Comparison of ENCODE assay signal across 8 cellular contexts in genomic region chr6:131807321-131807643, GRCh38. TPM values are rescaled to one million over a fixed set of nuclear protein-coding genes. Genes with fewer than 3 reads are reported as not detected.
DNase-seq lines count a peak whose midpoint lies in the region; ATAC-seq and TF ChIP-seq lines count a peak whose summit lies in the region.

No MANE protein-coding gene starts in this region.

- H3K36me3 Mint-ChIP-seq in CD4-positive, CD25-positive, alpha-beta regulatory T cell: no peaks in the 10 kb centered on the region
- H3K36me3 Mint-ChIP-seq in effector memory CD8-positive, alpha-beta T cell (ENCODE audit: insufficient read depth): no peaks in the 10 kb centered on the region
- H3K36me3 Mint-ChIP-seq in neural progenitor cell: no peaks in the 10 kb centered on the region

- H3K27ac ChIP-seq in CD4-positive, CD25-positive, alpha-beta regulatory T cell (ENCODE audit: insufficient read depth, low read length, poor library complexity, severe bottlenecking): no peak overlapping the region
- no peak overlapping the region for H3K27ac ChIP-seq in neural progenitor cell

- peaks cover 0 to 2% (median 0%) of the 10 kb centered on the region in 7 donors for H3K9me3 Mint-ChIP-seq in CD4-positive, CD25-positive, alpha-beta regulatory T cell
- no peaks in the 10 kb centered on the region for H3K9me3 Mint-ChIP-seq in effector memory CD8-positive, alpha-beta T cell
- peaks cover 4% of the 10 kb centered on the region for H3K9me3 Mint-ChIP-seq in neural progenitor cell

- no peaks in the 10 kb centered on the region for H3K79me2 ChIP-seq in neural progenitor cell (ENCODE audit: low read depth)

- H3K4me1 ChIP-seq in CD4-positive, CD25-positive, alpha-beta regulatory T cell (ENCODE audit: control insufficient read depth, insufficient read depth, low read length, poor library complexity, severe bottlenecking): peaks cover 7% of the 10 kb centered on the region
- peaks cover 11% of the 10 kb centered on the region for H3K4me1 ChIP-seq in neural progenitor cell

- ATAC-seq in CD4-positive, CD25-positive, alpha-beta regulatory T cell (ENCODE audit: low read depth in 2 of 2): no peak
- ATAC-seq in effector memory CD8-positive, alpha-beta T cell (replicated peaks): no peak
- ATAC-seq in HG03460 (IDR thresholded peaks at IDR 0.05; ENCODE audit: unreplicated experiment): no peak

- peaks cover 46% of the 10 kb centered on the region for H3K27me3 Mint-ChIP-seq in CD4-positive, CD25-positive, alpha-beta regulatory T cell
- H3K27me3 Mint-ChIP-seq in effector memory CD8-positive, alpha-beta T cell: no peaks in the 10 kb centered on the region
- H3K27me3 Mint-ChIP-seq in neural progenitor cell (ENCODE audit: insufficient read depth, low read depth): peaks cover 11% of the 10 kb centered on the region

- H3K4me2 ChIP-seq in neural progenitor cell: peak overlapping the region; percentile 78

- peaks cover 0 to 22% (median 13%) of the 10 kb centered on the region in 4 donors for H3K4me1 Mint-ChIP-seq in CD4-positive, CD25-positive, alpha-beta regulatory T cell
- H3K4me1 Mint-ChIP-seq in effector memory CD8-positive, alpha-beta T cell (ENCODE audit: low read depth in 2 of 2): peaks cover 21 to 26% of the 10 kb centered on the region in 2 donors
- H3K4me1 Mint-ChIP-seq in neural progenitor cell: peaks cover 11% of the 10 kb centered on the region

- peak overlapping the region; percentile 60 for H3K9ac ChIP-seq in neural progenitor cell

- peak overlapping the region in 1 of 3 donors; percentile 16 for H3K27ac Mint-ChIP-seq in CD4-positive, CD25-positive, alpha-beta regulatory T cell
- H3K27ac Mint-ChIP-seq in effector memory CD8-positive, alpha-beta T cell: peak overlapping the region in 1 of 2 donors; percentile 75
- no peak overlapping the region for H3K27ac Mint-ChIP-seq in neural progenitor cell

- no peaks in the 10 kb centered on the region for H3K36me3 ChIP-seq in CD4-positive, CD25-positive, alpha-beta regulatory T cell (ENCODE audit: control insufficient read depth, insufficient read depth, low read length)
- H3K36me3 ChIP-seq in MG63 (no peaks in the 10 kb centered on the region), neural progenitor cell (no peaks in the 10 kb centered on the region)

- H4K20me1 ChIP-seq in neural progenitor cell (ENCODE audit: low read depth): no peaks in the 10 kb centered on the region

- no peaks in the 10 kb centered on the region for H3K9me3 ChIP-seq in CD4-positive, CD25-positive, alpha-beta regulatory T cell (ENCODE audit: control insufficient read depth in 2 of 2, low read length in 2 of 2)
- H3K9me3 ChIP-seq in MG63: no peaks in the 10 kb centered on the region
- no peaks in the 10 kb centered on the region for H3K9me3 ChIP-seq in neural progenitor cell (ENCODE audit: low read depth)

- no peak for TF ChIP-seq CTCF in neural progenitor cell (IDR thresholded peaks at IDR 0.05)

- peak overlapping the region; percentile 32 for H3K4me3 ChIP-seq in CD4-positive, CD25-positive, alpha-beta regulatory T cell (ENCODE audit: low read depth, low read length)
- H3K4me3 ChIP-seq in MG63 (peak overlapping the region; percentile 62), neural progenitor cell (peak overlapping the region; percentile 91)

- peak overlapping the region; percentile 39 to 89 (median 72) for H3K4me3 Mint-ChIP-seq in CD4-positive, CD25-positive, alpha-beta regulatory T cell
- peak overlapping the region; percentile 89 to 91 for H3K4me3 Mint-ChIP-seq in effector memory CD8-positive, alpha-beta T cell
- H3K4me3 Mint-ChIP-seq in neural progenitor cell: peak overlapping the region; percentile 93

- H2AFZ ChIP-seq in neural progenitor cell (replicated peaks): peak overlapping the region; percentile 99

- peaks cover 18% of the 10 kb centered on the region for H3K27me3 ChIP-seq in CD4-positive, CD25-positive, alpha-beta regulatory T cell (ENCODE audit: control insufficient read depth, insufficient read depth, low read length)
- no peaks in the 10 kb centered on the region for H3K27me3 ChIP-seq in MG63
- peaks cover 31% of the 10 kb centered on the region for H3K27me3 ChIP-seq in neural progenitor cell

- peaks cover 7% of the 10 kb centered on the region for H3F3A ChIP-seq in neural progenitor cell (ENCODE audit: low read depth)

- DNase-seq in CD4-positive, CD25-positive, alpha-beta regulatory T cell: no peak
- no peak for DNase-seq in MG63
- DNase-seq in effector memory CD8-positive, alpha-beta T cell: no peak
- DNase-seq in neural progenitor cell (ENCODE audit: low spot score): no peak
- no peak for DNase-seq in NCI-H1092 (lab: John Stamatoyannopoulos, UW)
- no peak for DNase-seq in DMS 273 (lab: John Stamatoyannopoulos, UW; ENCODE audit: unreplicated experiment)
- no peak for DNase-seq in amniotic stem cell (lab: John Stamatoyannopoulos, UW)

RNA-seq across cellular contexts. Expression of gene ENPP1, which starts 0.5 kb away (rescaled TPM):
- not detected for total RNA-seq in CD4-positive, CD25-positive, alpha-beta regulatory T cell
- polyA plus RNA-seq in CD4-positive, CD25-positive, alpha-beta regulatory T cell: under 1 TPM in 1 of 4 donors, not detected in 3; 0.13 TPM
- total RNA-seq in MG63 (2014; rRNA removed; shearing (Covaris generic); ENCODE audit: low replicate concordance): 0.91 and 3.1 TPM in 2 replicates
- total RNA-seq in neural progenitor cell (ENCODE audit: low replicate concordance): 7.8 and 9.7 TPM in 2 replicates

Comparison
In these comparisons a context has a peak if more than half of its experiments do, and no peak if none do; other contexts are left out.
1. H3K4me3 ChIP-seq: peak in every context shown above with its lines; median percentile 91 in neural progenitor cell; 62 in MG63; 32 in CD4-positive, CD25-positive, alpha-beta regulatory T cell.